Comparison of ENCODE assay signal across 24 cellular contexts in the genomic region with DNA sequence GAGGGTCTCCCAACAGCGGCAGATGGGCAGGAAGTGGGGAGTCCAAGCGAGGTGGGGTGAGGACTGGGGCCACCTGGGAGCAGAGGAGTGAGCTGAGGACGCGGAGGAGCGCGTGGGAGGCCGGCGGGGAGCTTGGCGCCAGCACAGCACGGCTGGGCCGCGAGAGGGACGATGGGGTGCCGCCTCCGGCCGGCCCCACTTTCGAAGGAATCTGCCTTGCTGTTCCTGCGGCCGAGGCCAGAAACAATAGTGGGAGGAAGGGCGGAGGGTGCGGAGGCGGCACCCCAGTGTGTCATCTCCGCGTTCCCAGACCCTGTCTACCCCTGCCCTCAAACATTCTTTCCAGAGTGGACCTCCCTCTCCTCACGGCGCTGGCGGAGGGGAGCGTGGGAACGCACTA. TPM values are rescaled to one million over a fixed set of nuclear protein-coding genes. Genes with fewer than 3 reads are reported as not detected.
"Had no signal": no experiment of that assay in that cellular context is flagged by ENCODE, and none has a peak within 500 bp of the region (broad histone marks: within the 10 kb centered on the region; RNA-seq: fewer than 3 reads in every experiment).

No MANE protein-coding gene starts in this region.

- H3K9me3 ChIP-seq: SK-N-SH had no signal

- DNase-seq: Kasumi-1, MM.1S, NCI-H1092 treated with DMSO at 0.1 percent for 48 hours, NCI-H1436, NCI-H187, NCI-H2029, NCI-H2081 treated with DMSO at 0.1 percent for 48 hours, NCI-H2171, NCI-H226, NCI-H446, NCI-H510A, NCI-H524 treated with DMSO at 0.1 percent for 48 hours, NCI-H69, NCI-H774, PC-3, SHP77, SK-N-SH, SW 1271 had no signal

- H3K4me2 ChIP-seq: KMS-11, SK-N-SH had no signal

- H3K27ac ChIP-seq: KMS-11, RWPE1 had no signal

- H3K9ac ChIP-seq: KMS-11, SK-N-SH had no signal

RNA-seq across cellular contexts. Expression of gene INS, which starts 5.5 kb away (rescaled TPM):
- total RNA-seq: HT-29, M059J, OCI-LY7, PC-3, SK-MEL-5 had no signal
- polyA plus RNA-seq: SK-N-SH had no signal

RNA-seq across cellular contexts. Expression of gene TH, which starts 16.1 kb away (rescaled TPM):
- total RNA-seq: OCI-LY7, SK-MEL-5 had no signal
- polyA plus RNA-seq: SK-N-SH had no signal

RNA-seq across cellular contexts. Expression of gene IGF2, which starts 16.3 kb away (rescaled TPM):
- total RNA-seq: OCI-LY7 had no signal
